ENCODE assay signal across 8 cellular contexts in genomic region chr15:75844629-75845390, GRCh38. TPM values are rescaled to one million over a fixed set of nuclear protein-coding genes. Genes with fewer than 3 reads are reported as not detected.
DNase-seq lines count a peak whose midpoint lies in the region; ATAC-seq and TF ChIP-seq lines count a peak whose summit lies in the region.

No MANE protein-coding gene starts in this region.

- TF ChIP-seq CTCF in astrocyte of the spinal cord (IDR thresholded peaks at IDR 0.05; ENCODE audit: low read depth, low read length), result no peak
- TF ChIP-seq CTCF in lower lobe of right lung (IDR thresholded peaks at IDR 0.05), result no peak
- TF ChIP-seq CTCF in vagina (IDR thresholded peaks at IDR 0.05), result no peak

- ATAC-seq in lower lobe of right lung (no peak), GM19035 (IDR thresholded peaks at IDR 0.05; ENCODE audit: unreplicated experiment) (no peak)

- H3K27me3 ChIP-seq in lower lobe of right lung (ENCODE audit: low read depth) (no peaks in the 10 kb centered on the region), vagina (no peaks in the 10 kb centered on the region)

- TF ChIP-seq POLR2A in vagina (IDR thresholded peaks at IDR 0.05), result no peak

- in situ Hi-C loops in astrocyte of the spinal cord (cut with HindIII; ENCODE audit: low sequenced_read_pairs), result no loop called here

- H3K4me1 ChIP-seq in lower lobe of right lung, result peaks cover 20% of the 10 kb centered on the region
- peaks cover 59% of the 10 kb centered on the region for H3K4me1 ChIP-seq in vagina

- DNase-seq in stimulated activated CD4-positive, alpha-beta T cell treated with anti-CD3 and anti-CD28 coated beads, Interleukin-4, amount 100 ng/mL, for 24 hours, result peak; percentile 8
- no peak for DNase-seq in stimulated activated CD4-positive, alpha-beta T cell treated with anti-CD3 and anti-CD28 coated beads, Interleukin-4, amount 100 ng/mL, for 4 hours
- DNase-seq in astrocyte of the spinal cord (ENCODE audit: low read depth, low spot score) (no peak), lower lobe of right lung (no peak), vagina (ENCODE audit: extremely low spot score in 2 of 2) (no peak), kidney glomerular epithelial cell (lab: John Stamatoyannopoulos, UW) (no peak)
- DNase-seq in activated CD4-positive, CD25-positive, alpha-beta regulatory T cell treated with anti-CD3 and anti-CD28 coated beads, Interleukin-2, amount 50 U/mL, for 72 hours, result no peak

- peak overlapping the region; percentile 94 for H3K27ac ChIP-seq in lower lobe of right lung
- peak overlapping the region; percentile 89 for H3K27ac ChIP-seq in vagina

- H3K4me3 ChIP-seq in astrocyte of the spinal cord (ENCODE audit: low read depth, low read length), result peak overlapping the region; percentile 88
- H3K4me3 ChIP-seq in lower lobe of right lung, result peak overlapping the region; percentile 93
- H3K4me3 ChIP-seq in vagina, result peak overlapping the region; percentile 81 to 86

- intact Hi-C loops in lower lobe of right lung (cut with DNase I), result no loop called here
- intact Hi-C loops in vagina (cut with DNase I), result no loop called here

- H3K9me3 ChIP-seq in lower lobe of right lung, result no peaks in the 10 kb centered on the region
- H3K9me3 ChIP-seq in vagina, result no peaks in the 10 kb centered on the region

- H3K36me3 ChIP-seq in lower lobe of right lung (no peaks in the 10 kb centered on the region), vagina (no peaks in the 10 kb centered on the region)

RNA-seq across cellular contexts. Expression of gene UBE2Q2, which starts 1.6 kb away (rescaled TPM):
- total RNA-seq in lower lobe of right lung, result 29.0 TPM
- 21.6 TPM for total RNA-seq in vagina

RNA-seq across cellular contexts. Expression of gene FBXO22, which starts 58.9 kb away (rescaled TPM):
- total RNA-seq in lower lobe of right lung (20.4 TPM), vagina (13.0 TPM)
